In genomic region chr16:52005551-52005950, GRCh38 we compare ENCODE assay signal across 28 cellular contexts.
"Had no signal": no experiment of that assay in that cellular context is flagged by ENCODE, and none has a peak within 500 bp of the region (broad histone marks: within the 10 kb centered on the region; RNA-seq: fewer than 3 reads in every experiment).

No MANE protein-coding gene starts in this region.

- H3K36me3 ChIP-seq: colonic mucosa, esophagus muscularis mucosa, esophagus squamous epithelium, gastrocnemius medialis, gastroesophageal sphincter, heart left ventricle, heart right ventricle had no signal

- FAIRE-seq: colon, endometrium, endothelial cell of umbilical vein, frontal cortex had no signal

- DNase-seq: colonic mucosa; cortex of kidney; dermis blood vessel endothelial cell; dorsolateral prefrontal cortex; effector CD4-positive, alpha-beta T cell; effector CD8-positive, alpha-beta T cell; effector memory CD4-positive, alpha-beta T cell; effector memory CD8-positive, alpha-beta T cell; endodermal cell; erythroblast; esophagus squamous epithelium; foreskin fibroblast; foreskin keratinocyte; foreskin melanocyte; gastrocnemius medialis; glutamatergic neuron; head of caudate nucleus; heart left ventricle; heart right ventricle had no signal

- ATAC-seq: effector memory CD8-positive, alpha-beta T cell; esophagus mucosa; foreskin keratinocyte; gastrocnemius medialis; gastroesophageal sphincter; heart left ventricle; heart right ventricle had no signal

- H3K9me3 ChIP-seq: colonic mucosa, esophagus muscularis mucosa, esophagus squamous epithelium, gastrocnemius medialis, gastroesophageal sphincter had no signal

- H3K27ac ChIP-seq: colonic mucosa, coronary artery, dorsolateral prefrontal cortex, epithelial cell of prostate, esophagus muscularis mucosa, esophagus squamous epithelium, foreskin keratinocyte, gastrocnemius medialis, gastroesophageal sphincter, heart left ventricle, heart right ventricle had no signal

- H3K27me3 ChIP-seq: colonic mucosa, dorsolateral prefrontal cortex, esophagus muscularis mucosa, esophagus squamous epithelium, foreskin keratinocyte, gastrocnemius medialis, gastroesophageal sphincter, heart left ventricle, heart right ventricle had no signal

- H3K4me3 ChIP-seq: colonic mucosa, coronary artery, dorsolateral prefrontal cortex, esophagus muscularis mucosa, esophagus squamous epithelium, gastrocnemius medialis, gastroesophageal sphincter, heart left ventricle, heart right ventricle had no signal

- H3K4me1 ChIP-seq: colonic mucosa, esophagus muscularis mucosa, esophagus squamous epithelium, gastrocnemius medialis, gastroesophageal sphincter, heart left ventricle, heart right ventricle had no signal
